In genomic region chr5:128349044-128349629, GRCh38 we compare ENCODE assay signal across 1 cellular context.
TF ChIP-seq lines count a peak whose summit lies in the region.

No MANE protein-coding gene starts in this region.

TF ChIP-seq in GM23338, 12 proteins besides CTCF, POLR2A, EP300 and RAD21 (continued from another document):
- TF ChIP-seq REST (IDR thresholded peaks at IDR 0.05; ENCODE audit: unreplicated experiment), result no peak
- no peak for TF ChIP-seq ZNF114 (CRISPR knock-in tag; IDR thresholded peaks at IDR 0.05)
- no peak for TF ChIP-seq POLR2AphosphoS5 (IDR thresholded peaks at IDR 0.05; ENCODE audit: low read depth)
- no peak for TF ChIP-seq ZNF462 (CRISPR knock-in tag; IDR thresholded peaks at IDR 0.05)
- no peak for TF ChIP-seq STAT1 (IDR thresholded peaks at IDR 0.05; ENCODE audit: unreplicated experiment)
